8 cellular contexts compared by ENCODE assay signal in genomic region chr10:63421591-63421990, GRCh38. TPM values are rescaled to one million over a fixed set of nuclear protein-coding genes. Genes with fewer than 3 reads are reported as not detected.
DNase-seq lines count a peak whose midpoint lies in the region; ATAC-seq and TF ChIP-seq lines count a peak whose summit lies in the region.

No MANE protein-coding gene starts in this region.

- TF ChIP-seq POLR2A in testis (IDR thresholded peaks at IDR 0.05): no peak

- no peaks in the 10 kb centered on the region for H3K36me3 ChIP-seq in testis (ENCODE audit: low read depth, missing control alignments)

- peaks cover 20% of the 10 kb centered on the region for H3K4me1 Mint-ChIP-seq in central memory CD8-positive, alpha-beta T cell

- peak overlapping the region; percentile 89 for H3K27ac Mint-ChIP-seq in central memory CD8-positive, alpha-beta T cell (ENCODE audit: low read depth)

- in situ Hi-C loops in GM13976 (cut with MboI; ENCODE audit: low sequenced_read_pairs, unreplicated experiment): no loop called here

- no peaks in the 10 kb centered on the region for H3K9me3 Mint-ChIP-seq in central memory CD8-positive, alpha-beta T cell

- TF ChIP-seq CTCF in GM13976 (IDR thresholded peaks at IDR 0.05; ENCODE audit: borderline replicate concordance, control extremely low read depth, extremely low read depth, insufficient read depth, missing control alignments) (no peak), foreskin keratinocyte (conservative IDR thresholded peaks at IDR 0.05) (no peak), testis (IDR thresholded peaks at IDR 0.05) (no peak)

- H3K4me1 ChIP-seq in foreskin keratinocyte (no peaks in the 10 kb centered on the region), testis (peaks cover 6% of the 10 kb centered on the region)

- H3K27me3 ChIP-seq in foreskin keratinocyte: no peaks in the 10 kb centered on the region
- H3K27me3 ChIP-seq in testis: no peaks in the 10 kb centered on the region

- DNase-seq in GM13976 (ENCODE audit: low spot score) (peak; percentile 56), foreskin keratinocyte (no peak), HuH-7.5 (ENCODE audit: low spot score) (no peak), testis (no peak)
- no peak for DNase-seq in central memory CD8-positive, alpha-beta T cell (ENCODE audit: low spot score in 2 of 2)
- no peak for DNase-seq in stimulated activated CD4-positive, alpha-beta T cell treated with anti-CD3 and anti-CD28 coated beads, Interleukin-15, amount 100 ng/mL, for 24 hours

- ATAC-seq in GM21447 (IDR thresholded peaks at IDR 0.05; ENCODE audit: unreplicated experiment) (peak; percentile 93), HG03575 (IDR thresholded peaks at IDR 0.05; ENCODE audit: extremely low read depth, insufficient number of reproducible peaks, low FRiP score, unreplicated experiment) (peak; percentile 83), foreskin keratinocyte (no peak)
- ATAC-seq in central memory CD8-positive, alpha-beta T cell (replicated peaks; ENCODE audit: extremely low read depth, poor library complexity, severe bottlenecking): peak; percentile 94

- no peaks in the 10 kb centered on the region for H3K9me3 ChIP-seq in testis

- H3K27ac ChIP-seq in foreskin keratinocyte: no peak overlapping the region
- no peak overlapping the region for H3K27ac ChIP-seq in testis

- H3K27me3 Mint-ChIP-seq in central memory CD8-positive, alpha-beta T cell: no peaks in the 10 kb centered on the region

- peak overlapping the region; percentile 27 for H3K4me3 Mint-ChIP-seq in central memory CD8-positive, alpha-beta T cell

- H3K36me3 Mint-ChIP-seq in central memory CD8-positive, alpha-beta T cell (ENCODE audit: insufficient read depth): no peaks in the 10 kb centered on the region

- H3K4me3 ChIP-seq in testis: no peak overlapping the region

- intact Hi-C loops in testis (cut with DNase I; ENCODE audit: low total_unique reads): no loop called here

RNA-seq across cellular contexts. Expression of gene JMJD1C, which starts 44.2 kb away (rescaled TPM):
- total RNA-seq in foreskin keratinocyte: 42.0 and 51.6 TPM in 2 replicates
- polyA plus RNA-seq in foreskin keratinocyte: 11.4 and 12.0 TPM in 2 replicates
- total RNA-seq in testis: 100 to 1,000 TPM in 1 of 2 donors, 10 to 100 TPM in 1; 94.6 to 111 TPM
- 29.7 TPM for polyA plus RNA-seq in testis (ENCODE audit: insufficient read depth, low read depth, low replicate concordance)
